ENCODE assay signal across 25 cellular contexts in genomic region chr3:132433121-132433520, GRCh38. TPM values are rescaled to one million over a fixed set of nuclear protein-coding genes. Genes with fewer than 3 reads are reported as not detected.
DNase-seq lines count a peak whose midpoint lies in the region; ATAC-seq, FAIRE-seq and TF ChIP-seq lines count a peak whose summit lies in the region.
"Had no signal": no experiment of that assay in that cellular context is flagged by ENCODE, and none has a peak within 500 bp of the region (broad histone marks: within the 10 kb centered on the region; RNA-seq: fewer than 3 reads in every experiment).

No MANE protein-coding gene starts in this region.

- peaks cover 6% of the 10 kb centered on the region for H3K4me1 Mint-ChIP-seq in astrocyte (ENCODE audit: low read depth, unreplicated experiment)

- H4K20me1 ChIP-seq in BLaER1 treated with 17β-estradiol and CSF1 and Interleukin-3, amounts not matched to agents 10 nM and 100 nM: peaks cover 0 to 28% (median 4%) of the 10 kb centered on the region in 11 experiments; a peak in 8 of 22 replicates
- no peaks in the 10 kb centered on the region for H4K20me1 ChIP-seq in HCT116 (ENCODE audit: insufficient read depth)
- H4K20me1 ChIP-seq in astrocyte (ENCODE audit: insufficient read depth, low read length): peaks cover 6% of the 10 kb centered on the region
- H4K20me1 ChIP-seq in keratinocyte (ENCODE audit: control insufficient read depth, extremely low read depth, insufficient read depth, low read length): no peaks in the 10 kb centered on the region

- H3K9me3 ChIP-seq in BLaER1 treated with 17β-estradiol and CSF1 and Interleukin-3, amounts not matched to agents 10 nM and 100 nM (replicated peaks in 1 of 11): no peaks in the 10 kb centered on the region
- H3K9me3 ChIP-seq in HCT116 (ENCODE audit: control insufficient read depth in 1 of 2, insufficient read depth in 1 of 2, low read depth in 1 of 2, low read length in 2 of 2) (no peaks in the 10 kb centered on the region), astrocyte (ENCODE audit: insufficient read depth, low read depth, low read length) (no peaks in the 10 kb centered on the region), keratinocyte (ENCODE audit: control insufficient read depth, low read depth, low read length) (no peaks in the 10 kb centered on the region), thyroid gland (no peaks in the 10 kb centered on the region)
- H3K9me3 ChIP-seq: lower lobe of right lung, neutrophil, spleen had no signal

- intact Hi-C loops in HCT116 (cut with micrococcal nuclease) (loop anchor here (10.0 kb wide), 1 partner anchor 212 kb away; no protein-coding TSS in a partner anchor), thyroid gland (cut with DNase I) (no loop called here)

- DNase-seq in HCT116 (ENCODE audit: low read depth, low spot score) (no peak), astrocyte (ENCODE audit: low read depth) (no peak), keratinocyte (ENCODE audit: low read depth, low spot score) (no peak), thyroid gland (no peak), NCI-H2227 (lab: John Stamatoyannopoulos, UW; ENCODE audit: unreplicated experiment) (no peak), UCSD-AML1 (lab: John Stamatoyannopoulos, UW; ENCODE audit: unreplicated experiment) (no peak)
- DNase-seq: activated CD4-positive, alpha-beta T cell treated with anti-CD3 and anti-CD28 coated beads, Interleukin-2, amount 50 U/mL, for 1 hour; activated gamma-delta T cell treated with Interleukin-2 at 50 U/mL for 16 hours; amygdala; CD8-positive, alpha-beta T cell; central memory CD4-positive, alpha-beta T cell; GDM1; hippocampal formation; lower lobe of right lung; NCI-H1694 treated with DMSO at 0.1 percent for 48 hours; spleen; stimulated activated CD4-positive, alpha-beta T cell treated with anti-CD3 and anti-CD28 coated beads, Interleukin-4, amount 100 ng/mL, for 1 hour; stimulated activated naive CD4-positive, alpha-beta T cell; T-helper 17 cell; WERI-Rb-1 had no signal

- peak overlapping the region in 5 of 11 experiments; percentile 24 to 91 (median 57); a peak in 10 of 22 replicates for H3K4me2 ChIP-seq in BLaER1 treated with 17β-estradiol and CSF1 and Interleukin-3, amounts not matched to agents 10 nM and 100 nM
- H3K4me2 ChIP-seq in HCT116 (ENCODE audit: low read length) (peak overlapping the region; percentile 29; the same call in 1 of the 2 replicates), astrocyte (ENCODE audit: low read length) (no peak overlapping the region), keratinocyte (ENCODE audit: control insufficient read depth, extremely low read depth, insufficient read depth, low read depth, low read length) (peak overlapping the region; percentile 41)
- H3K4me2 ChIP-seq: KMS-11 had no signal

- H3K9me3 Mint-ChIP-seq in astrocyte (ENCODE audit: unreplicated experiment): no peaks in the 10 kb centered on the region
- H3K9me3 Mint-ChIP-seq: CD8-positive, alpha-beta T cell had no signal

- H3K36me3 ChIP-seq in BLaER1 treated with 17β-estradiol and CSF1 and Interleukin-3, amounts not matched to agents 10 nM and 100 nM: peaks cover 7 to 79% (median 50%) of the 10 kb centered on the region in 11 experiments; a peak in 20 of 22 replicates
- H3K36me3 ChIP-seq in HCT116 (ENCODE audit: control insufficient read depth in 1 of 2, insufficient read depth in 2 of 2, low read length in 2 of 2) (no peaks in the 10 kb centered on the region), astrocyte (ENCODE audit: insufficient read depth, low read length) (peaks cover 20% of the 10 kb centered on the region), keratinocyte (ENCODE audit: control insufficient read depth in 2 of 2, extremely low read depth in 1 of 2, insufficient read depth in 2 of 2, low read length in 2 of 2) (peaks cover 0 to 3% of the 10 kb centered on the region in 2 experiments), thyroid gland (no peaks in the 10 kb centered on the region)
- H3K36me3 ChIP-seq: neutrophil had no signal

- H3K9ac ChIP-seq in BLaER1 treated with 17β-estradiol and CSF1 and Interleukin-3, amounts not matched to agents 10 nM and 100 nM: 0 out of 22 replicates have a peak overlapping the region, but pooled peaks of 1 of the 11 experiments have one; percentile 21
- H3K9ac ChIP-seq in HCT116 (ENCODE audit: low read length) (no peak overlapping the region), astrocyte (ENCODE audit: low read length) (no peak overlapping the region), keratinocyte (ENCODE audit: control insufficient read depth, extremely low read depth, insufficient read depth, low read length) (no peak overlapping the region)
- H3K9ac ChIP-seq: KMS-11 had no signal

- no peak for TF ChIP-seq RAD21 in HCT116 (IDR thresholded peaks at IDR 0.05; ENCODE audit: low read depth)

- 95 to 97% methylated on average over 3 of the region's 3 CpGs for WGBS in thyroid gland, 2 donors

- H3K27me3 Mint-ChIP-seq in astrocyte (ENCODE audit: low read depth, unreplicated experiment): no peaks in the 10 kb centered on the region
- H3K27me3 Mint-ChIP-seq: T-helper 17 cell had no signal

- H3K79me2 ChIP-seq in HCT116 (ENCODE audit: insufficient read depth, low read length): peaks cover 19% of the 10 kb centered on the region
- H3K79me2 ChIP-seq in astrocyte (ENCODE audit: insufficient read depth, low read length): peaks cover 52% of the 10 kb centered on the region
- H3K79me2 ChIP-seq in keratinocyte (ENCODE audit: control insufficient read depth, insufficient read depth, low read length): peaks cover 18% of the 10 kb centered on the region

- TF ChIP-seq POLR2A in HCT116 (IDR thresholded peaks at IDR 0.05; ENCODE audit: borderline replicate concordance, extremely low read depth, insufficient read depth, insufficient read length): no peak
- TF ChIP-seq POLR2A in thyroid gland (IDR thresholded peaks at IDR 0.05): no peak

- CTCF ChIA-PET in HCT116 (lab: Charles Lee): no interaction called here

- no peaks in the 10 kb centered on the region for H3K36me3 Mint-ChIP-seq in astrocyte (ENCODE audit: low read depth, unreplicated experiment)

- H2AFZ ChIP-seq in HCT116 (ENCODE audit: low read depth, low read length, poor library complexity, severe bottlenecking): no peak overlapping the region
- no peak overlapping the region for H2AFZ ChIP-seq in astrocyte (ENCODE audit: low read depth, low read length)
- no peak overlapping the region for H2AFZ ChIP-seq in keratinocyte (ENCODE audit: control insufficient read depth, low read length)

- H3K27ac ChIP-seq in BLaER1 treated with 17β-estradiol and CSF1 and Interleukin-3, amounts not matched to agents 10 nM and 100 nM: peak overlapping the region in 6 of 11 experiments; percentile 30 to 78 (median 60); a peak in 10 of 22 replicates
- H3K27ac ChIP-seq in HCT116 (ENCODE audit: low read depth, low read length) (no peak overlapping the region), astrocyte (ENCODE audit: low read depth, low read length) (peak overlapping the region; percentile 76), keratinocyte (ENCODE audit: control insufficient read depth, insufficient read depth, low read length) (peak overlapping the region; percentile 87), thyroid gland (no peak overlapping the region)
- H3K27ac ChIP-seq: KMS-11, lower lobe of right lung, neutrophil, spleen, WERI-Rb-1 had no signal

- no peaks in the 10 kb centered on the region for H3K27me3 ChIP-seq in BLaER1 treated with 17β-estradiol and CSF1 and Interleukin-3, amounts not matched to agents 10 nM and 100 nM
- H3K27me3 ChIP-seq in HCT116 (ENCODE audit: insufficient read depth, low read length) (no peaks in the 10 kb centered on the region), astrocyte (ENCODE audit: insufficient read depth, low read length) (no peaks in the 10 kb centered on the region), keratinocyte (ENCODE audit: control insufficient read depth, extremely low read depth, insufficient read depth, low read length) (no peaks in the 10 kb centered on the region), thyroid gland (no peaks in the 10 kb centered on the region)
- H3K27me3 ChIP-seq: neutrophil, spleen had no signal

- TF ChIP-seq CTCF in HCT116 (IDR thresholded peaks at IDR 0.05 in 2 of 3, conservative IDR thresholded peaks at IDR 0.05 in 1 of 3; ENCODE audit: borderline replicate concordance in 1 of 3, insufficient read depth in 1 of 3, low read depth in 2 of 3, low read length in 2 of 3): no peak
- TF ChIP-seq CTCF in astrocyte (IDR thresholded peaks at IDR 0.05; ENCODE audit: insufficient read depth, low read depth, low read length): no peak
- no peak for TF ChIP-seq CTCF in keratinocyte (optimal IDR thresholded peaks at IDR 0.05 in 1 of 3, IDR thresholded peaks at IDR 0.05 in 1 of 3, conservative IDR thresholded peaks at IDR 0.05 in 1 of 3; ENCODE audit: extremely low read depth in 1 of 3, insufficient read depth in 2 of 3, low read length in 3 of 3)
- TF ChIP-seq CTCF in thyroid gland (IDR thresholded peaks at IDR 0.05): no peak

- no peaks in the 10 kb centered on the region for H3K9me1 ChIP-seq in keratinocyte (ENCODE audit: control insufficient read depth, extremely low read depth, insufficient read depth, low read length)

- RAD21 ChIA-PET in HCT116 (lab: Charles Lee; ENCODE audit: low non-redundant PET in 1 of 2, low total read pairs in 2 of 2, uncharacterized antibody in 2 of 2, unreplicated experiment in 2 of 2): no interaction called here

- no peaks in the 10 kb centered on the region for H3K9me2 ChIP-seq in HCT116 (ENCODE audit: insufficient read depth)

- no peak for ATAC-seq in HCT116
- no peak for ATAC-seq in HG02798 (IDR thresholded peaks at IDR 0.05; ENCODE audit: poor library complexity, unreplicated experiment)
- ATAC-seq: lower lobe of right lung had no signal

- H3K4me1 ChIP-seq in BLaER1 treated with 17β-estradiol and CSF1 and Interleukin-3, amounts not matched to agents 10 nM and 100 nM: peaks cover 5 to 100% (median 44%) of the 10 kb centered on the region in 10 experiments; a peak in 17 of 20 replicates
- peaks cover 8 to 18% of the 10 kb centered on the region in 2 experiments; a peak in 3 of 4 replicates for H3K4me1 ChIP-seq in HCT116 (ENCODE audit: control insufficient read depth in 1 of 2, insufficient read depth in 2 of 2, low read length in 2 of 2)
- H3K4me1 ChIP-seq in astrocyte (ENCODE audit: insufficient read depth, low read length): peaks cover 12% of the 10 kb centered on the region
- H3K4me1 ChIP-seq in keratinocyte (ENCODE audit: control insufficient read depth, extremely low read depth, insufficient read depth, low read length): peaks cover 10% of the 10 kb centered on the region
- peaks cover 3 to 10% of the 10 kb centered on the region in 2 donors for H3K4me1 ChIP-seq in thyroid gland

- FAIRE-seq in astrocyte (lab: Jason Lieb, UNC) (no peak), keratinocyte (lab: Jason Lieb, UNC) (peak; percentile 67)
- FAIRE-seq: frontal cortex had no signal

- H3K4me3 Mint-ChIP-seq in astrocyte (ENCODE audit: unreplicated experiment): no peak overlapping the region
- H3K4me3 Mint-ChIP-seq: CD8-positive, alpha-beta T cell; T-helper 17 cell had no signal

- dilution Hi-C loops in keratinocyte (cut with MboI; ENCODE audit: extremely low pct_ligation_motif_present, low sequenced_read_pairs): no loop called here

- no TSS peak for BruUV-seq in HCT116 (replicated peaks; lab: Mats Ljungman, UMichigan)

- H3K4me3 ChIP-seq in BLaER1 treated with 17β-estradiol and CSF1 and Interleukin-3, amounts not matched to agents 10 nM and 100 nM: no peak overlapping the region
- no peak overlapping the region for H3K4me3 ChIP-seq in HCT116 (replicated peaks in 1 of 2; ENCODE audit: low read depth in 1 of 2, low read length in 2 of 2)
- no peak overlapping the region for H3K4me3 ChIP-seq in astrocyte (ENCODE audit: insufficient read depth, low read depth, low read length)
- H3K4me3 ChIP-seq in keratinocyte (ENCODE audit: control insufficient read depth in 2 of 3, extremely low read depth in 1 of 3, insufficient read depth in 2 of 3, low read depth in 1 of 3, low read length in 3 of 3): no peak overlapping the region
- no peak overlapping the region for H3K4me3 ChIP-seq in thyroid gland (replicated peaks in 1 of 3)
- H3K4me3 ChIP-seq: lower lobe of right lung, spleen had no signal

- POLR2A ChIA-PET in HCT116 (lab: Charles Lee): interaction anchor here (0.5 kb wide), 1 partner anchor 33 kb away, joined by 3 read pairs; no protein-coding TSS in a partner anchor

- H3K27ac Mint-ChIP-seq in astrocyte (ENCODE audit: unreplicated experiment): no peak overlapping the region
- H3K27ac Mint-ChIP-seq: CD8-positive, alpha-beta T cell; T-helper 17 cell had no signal

RNA-seq across cellular contexts. Expression of gene DNAJC13, which starts 15.8 kb away (rescaled TPM):
- total RNA-seq in HCT116 (2021; ENCODE audit: unreplicated experiment) (28.8 TPM), astrocyte (38.5 and 41.0 TPM in 2 replicates), thyroid gland (10 to 100 TPM; 47.3 to 56.6 (median 50.4) TPM)
- 7.7 and 8.6 TPM in 2 replicates for polyA plus RNA-seq in HCT116 (2012)
- polyA plus RNA-seq in keratinocyte: 18.4 to 24.3 TPM (median 19.0 TPM) in 3 replicates
- 12.3 TPM for polyA plus RNA-seq in keratinocyte (2011; ENCODE audit: low read depth)
- polyA plus RNA-seq in keratinocyte (2011; cell fraction: cytosol; rRNA removed): 11.0 and 20.7 TPM in 2 replicates
- polyA plus RNA-seq in keratinocyte (2011; cell fraction: nucleus; rRNA removed): 26.1 and 31.9 TPM in 2 replicates
- polyA plus RNA-seq in keratinocyte (2012; ENCODE audit: low replicate concordance): 7.3 and 17.1 TPM in 2 replicates
- 11.0 to 49.9 TPM (median 25.7 TPM) in 3 replicates for polyA minus RNA-seq in keratinocyte
- 27.6 TPM for polyA minus RNA-seq in keratinocyte (2011; cell fraction: cytosol; rRNA and poly(A)+ RNA removed)
- polyA minus RNA-seq in keratinocyte (2011; cell fraction: nucleus; rRNA and poly(A)+ RNA removed): 52.0 and 84.2 TPM in 2 replicates

Comparison
In these comparisons a context has a peak if more than half of its experiments do, and no peak if none do; other contexts are left out.
1. H3K27ac ChIP-seq: peak in BLaER1 treated with 17β-estradiol and CSF1 and Interleukin-3, amounts not matched to agents 10 nM and 100 nM (6 of 11), astrocyte (single experiment) and keratinocyte (single experiment); none in HCT116 (single experiment) and thyroid gland (0 of 3).